Comparison of ENCODE assay signal across 8 cellular contexts in genomic region chr6:7107578-7108195, GRCh38. TPM values are rescaled to one million over a fixed set of nuclear protein-coding genes. Genes with fewer than 3 reads are reported as not detected.
DNase-seq lines count a peak whose midpoint lies in the region; ATAC-seq and TF ChIP-seq lines count a peak whose summit lies in the region.

Gene RREB1 (plus strand): TSS chr6:7107961. CDS start chr6:7181912, 73,951 bp downstream.

- peak; percentile 42 for ATAC-seq in GM18861 (IDR thresholded peaks at IDR 0.05; ENCODE audit: unreplicated experiment)
- ATAC-seq in HG03095 (IDR thresholded peaks at IDR 0.05; ENCODE audit: unreplicated experiment), result peak; percentile 53
- ATAC-seq in activated CD8-positive, alpha-beta memory T cell treated with anti-CD3 and anti-CD28 coated beads, Interleukin-2, amount 10 ng/mL, durations not matched to agents 7 days and 5 days, result peak; percentile 69
- ATAC-seq in stimulated activated memory B cell treated with anti-CD40 and anti-IgM and Interleukin-4, amounts not matched to agents 10 μg/mL and 1 μg/mL and 100 μg/mL, for 72 hours, result peak; percentile 84

- CTCF ChIA-PET in activated CD8-positive, alpha-beta memory T cell treated with anti-CD3 and anti-CD28 coated beads, Interleukin-2, amount 10 ng/mL, durations not matched to agents 7 days and 5 days (lab: Charles Lee), result interaction anchor here (0.6 to 5.2 kb wide), 4 partner anchors 20 to 449 kb away, joined by 3 to 28 read pairs (median 3); no protein-coding TSS in a partner anchor

- H3K27me3 ChIP-seq in ACC112 (ENCODE audit: insufficient read depth, low read length), result no peaks in the 10 kb centered on the region

- DNase-seq in NCI-H82 treated with DMSO at 0.1 percent for 48 hours (lab: John Stamatoyannopoulos, UW; ENCODE audit: unreplicated experiment), result peak; percentile 24
- DNase-seq in activated CD8-positive, alpha-beta memory T cell treated with anti-CD3 and anti-CD28 coated beads, Interleukin-2, amount 10 ng/mL, durations not matched to agents 7 days and 5 days, result peak; percentile 75
- peak; percentile 33 to 64 for DNase-seq in mesothelial cell of epicardium (ENCODE audit: low spot score in 2 of 2, unreplicated experiment in 2 of 2)

- peak within 1 kb of the TSS; percentile 94 for H3K4me3 Mint-ChIP-seq in activated CD8-positive, alpha-beta memory T cell treated with anti-CD3 and anti-CD28 coated beads, Interleukin-2, amount 10 ng/mL, durations not matched to agents 7 days and 5 days
- peak within 1 kb of the TSS; percentile 94 for H3K4me3 Mint-ChIP-seq in mesothelial cell of epicardium
- peak within 1 kb of the TSS; percentile 97 for H3K4me3 Mint-ChIP-seq in stimulated activated memory B cell treated with anti-CD40 and anti-IgM and Interleukin-4, amounts not matched to agents 10 μg/mL and 1 μg/mL and 100 μg/mL, for 72 hours

- H3K27ac ChIP-seq in ACC112 (ENCODE audit: low read depth, low read length), result peak within 1 kb of the TSS; percentile 42

- peak within 1 kb of the TSS; percentile 92 for H2AFZ ChIP-seq in ACC112 (ENCODE audit: low read length, unreplicated experiment)

- peaks cover 3% of the 10 kb centered on the region for H3K36me3 Mint-ChIP-seq in activated CD8-positive, alpha-beta memory T cell treated with anti-CD3 and anti-CD28 coated beads, Interleukin-2, amount 10 ng/mL, durations not matched to agents 7 days and 5 days
- no peaks in the 10 kb centered on the region for H3K36me3 Mint-ChIP-seq in mesothelial cell of epicardium
- no peaks in the 10 kb centered on the region for H3K36me3 Mint-ChIP-seq in stimulated activated memory B cell treated with anti-CD40 and anti-IgM and Interleukin-4, amounts not matched to agents 10 μg/mL and 1 μg/mL and 100 μg/mL, for 72 hours

- no peaks in the 10 kb centered on the region for H3K9me3 Mint-ChIP-seq in activated CD8-positive, alpha-beta memory T cell treated with anti-CD3 and anti-CD28 coated beads, Interleukin-2, amount 10 ng/mL, durations not matched to agents 7 days and 5 days (ENCODE audit: low read depth)
- no peaks in the 10 kb centered on the region for H3K9me3 Mint-ChIP-seq in mesothelial cell of epicardium
- H3K9me3 Mint-ChIP-seq in stimulated activated memory B cell treated with anti-CD40 and anti-IgM and Interleukin-4, amounts not matched to agents 10 μg/mL and 1 μg/mL and 100 μg/mL, for 72 hours, result no peaks in the 10 kb centered on the region

- in situ Hi-C loops in endometrial microvascular endothelial cells (cut with HindIII; ENCODE audit: inconsistent ontology term, low pct_unique_long_range_greater_than_20kb, low sequenced_read_pairs), result no loop called here

- TF ChIP-seq CTCF in mesothelial cell of epicardium (IDR thresholded peaks at IDR 0.05; ENCODE audit: unreplicated experiment), result no peak

- H3K4me3 ChIP-seq in ACC112 (ENCODE audit: low read depth, low read length), result peak within 1 kb of the TSS; percentile 97

- peaks cover 37% of the 10 kb centered on the region for H3K4me1 Mint-ChIP-seq in activated CD8-positive, alpha-beta memory T cell treated with anti-CD3 and anti-CD28 coated beads, Interleukin-2, amount 10 ng/mL, durations not matched to agents 7 days and 5 days
- H3K4me1 Mint-ChIP-seq in mesothelial cell of epicardium, result peaks cover 35% of the 10 kb centered on the region
- peaks cover 34% of the 10 kb centered on the region for H3K4me1 Mint-ChIP-seq in stimulated activated memory B cell treated with anti-CD40 and anti-IgM and Interleukin-4, amounts not matched to agents 10 μg/mL and 1 μg/mL and 100 μg/mL, for 72 hours

- H3K79me2 ChIP-seq in ACC112 (ENCODE audit: control insufficient read depth, insufficient read depth, low read length, unreplicated experiment), result peaks cover 41% of the 10 kb centered on the region

- H3K4me1 ChIP-seq in ACC112 (ENCODE audit: control insufficient read depth, insufficient read depth, low read length, unreplicated experiment), result peaks cover 21% of the 10 kb centered on the region

- no peaks in the 10 kb centered on the region for H3K27me3 Mint-ChIP-seq in activated CD8-positive, alpha-beta memory T cell treated with anti-CD3 and anti-CD28 coated beads, Interleukin-2, amount 10 ng/mL, durations not matched to agents 7 days and 5 days
- no peaks in the 10 kb centered on the region for H3K27me3 Mint-ChIP-seq in mesothelial cell of epicardium (ENCODE audit: low read depth)
- no peaks in the 10 kb centered on the region for H3K27me3 Mint-ChIP-seq in stimulated activated memory B cell treated with anti-CD40 and anti-IgM and Interleukin-4, amounts not matched to agents 10 μg/mL and 1 μg/mL and 100 μg/mL, for 72 hours

- H3K27ac Mint-ChIP-seq in activated CD8-positive, alpha-beta memory T cell treated with anti-CD3 and anti-CD28 coated beads, Interleukin-2, amount 10 ng/mL, durations not matched to agents 7 days and 5 days, result peak within 1 kb of the TSS; percentile 92
- peak within 1 kb of the TSS; percentile 92 for H3K27ac Mint-ChIP-seq in mesothelial cell of epicardium
- H3K27ac Mint-ChIP-seq in stimulated activated memory B cell treated with anti-CD40 and anti-IgM and Interleukin-4, amounts not matched to agents 10 μg/mL and 1 μg/mL and 100 μg/mL, for 72 hours, result peak within 1 kb of the TSS; percentile 94

- H3K36me3 ChIP-seq in ACC112 (ENCODE audit: insufficient read depth, low read length), result no peaks in the 10 kb centered on the region

RNA-seq across cellular contexts. Expression of gene RREB1, which starts in this region (rescaled TPM):
- total RNA-seq in activated CD8-positive, alpha-beta memory T cell treated with anti-CD3 and anti-CD28 coated beads, Interleukin-2, amount 10 ng/mL, durations not matched to agents 7 days and 5 days, result 10 to 100 TPM; 20.6 to 24.6 TPM
- 12.4 TPM for total RNA-seq in endometrial microvascular endothelial cells (ENCODE audit: inconsistent ontology term)
- total RNA-seq in mesothelial cell of epicardium, result 55.4 to 63.0 TPM (median 57.5 TPM) in 3 replicates

Comparison
In these comparisons a context has a peak if more than half of its experiments do, and no peak if none do; other contexts are left out.
1. Peak in every context shown above with its lines: DNase-seq, ATAC-seq, H3K4me3 ChIP-seq and H3K27ac ChIP-seq.
2. DNase-seq: peak in every context shown above with its lines; median percentile 75 in activated CD8-positive, alpha-beta memory T cell treated with anti-CD3 and anti-CD28 coated beads, Interleukin-2, amount 10 ng/mL, durations not matched to agents 7 days and 5 days; 48 in mesothelial cell of epicardium; 24 in NCI-H82 treated with DMSO at 0.1 percent for 48 hours.